ENCODE assay signal across 1 cellular context in the genomic region with DNA sequence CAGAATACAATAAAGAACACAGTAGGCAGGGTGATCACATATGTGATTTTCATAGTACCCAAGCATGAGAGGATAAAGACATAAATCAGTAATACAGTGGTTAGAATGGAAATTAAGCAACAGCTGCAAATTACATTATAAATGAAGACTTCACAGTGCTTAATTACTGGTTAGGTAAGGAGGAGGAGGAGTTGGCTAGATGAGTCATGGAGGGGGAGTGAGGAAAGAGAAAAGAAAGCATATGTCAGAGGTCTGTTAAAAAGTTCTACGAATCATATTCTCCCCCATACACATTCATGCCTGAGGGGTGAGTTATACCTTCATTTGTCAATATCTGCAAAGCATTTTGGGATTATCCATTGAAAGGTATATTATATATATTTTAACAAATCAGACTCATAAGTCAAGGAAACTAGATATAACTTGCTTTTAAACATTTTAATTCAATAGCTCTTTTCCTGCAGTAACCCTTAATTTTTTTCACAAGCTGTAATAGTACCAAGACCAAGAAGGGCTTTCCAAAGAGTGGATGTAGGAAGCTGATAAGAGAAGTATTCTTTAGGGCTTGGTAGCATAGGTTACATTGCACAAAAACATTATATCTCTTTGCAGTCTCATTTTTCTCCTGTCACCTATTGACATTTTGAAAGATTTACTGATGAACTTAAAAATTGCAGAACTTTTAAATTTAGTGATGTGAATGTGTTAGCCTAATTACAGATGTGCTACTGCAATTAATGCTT.
TF ChIP-seq lines count a peak whose summit lies in the region.

No MANE protein-coding gene starts in this region.

TF ChIP-seq in K562, 482 proteins besides CTCF, POLR2A, EP300 and RAD21 (continued from another document):
- TF ChIP-seq, protein P1, sequence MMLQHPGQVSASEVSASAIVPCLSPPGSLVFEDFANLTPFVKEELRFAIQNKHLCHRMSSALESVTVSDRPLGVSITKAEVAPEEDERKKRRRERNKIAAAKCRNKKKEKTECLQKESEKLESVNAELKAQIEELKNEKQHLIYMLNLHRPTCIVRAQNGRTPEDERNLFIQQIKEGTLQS (IDR thresholded peaks at IDR 0.05): peak; percentile 87
- TF ChIP-seq, protein P1 (CRISPR knock-in tag; conservative IDR thresholded peaks at IDR 0.05): no peak
- peak; percentile 19 for TF ChIP-seq FOS (IDR thresholded peaks at IDR 0.05; ENCODE audit: extremely low read depth, insufficient read length)
- TF ChIP-seq, protein P2, sequence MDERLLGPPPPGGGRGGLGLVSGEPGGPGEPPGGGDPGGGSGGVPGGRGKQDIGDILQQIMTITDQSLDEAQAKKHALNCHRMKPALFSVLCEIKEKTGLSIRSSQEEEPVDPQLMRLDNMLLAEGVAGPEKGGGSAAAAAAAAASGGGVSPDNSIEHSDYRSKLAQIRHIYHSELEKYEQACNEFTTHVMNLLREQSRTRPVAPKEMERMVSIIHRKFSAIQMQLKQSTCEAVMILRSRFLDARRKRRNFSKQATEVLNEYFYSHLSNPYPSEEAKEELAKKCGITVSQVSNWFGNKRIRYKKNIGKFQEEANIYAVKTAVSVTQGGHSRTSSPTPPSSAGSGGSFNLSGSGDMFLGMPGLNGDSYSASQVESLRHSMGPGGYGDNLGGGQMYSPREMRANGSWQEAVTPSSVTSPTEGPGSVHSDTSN (CRISPR knock-in tag; IDR thresholded peaks at IDR 0.05; ENCODE audit: low read depth): no peak
- TF ChIP-seq, protein P2 (tag; conservative IDR thresholded peaks at IDR 0.05; ENCODE audit: low read depth): peak; percentile 90
- peak; percentile 52 for TF ChIP-seq FOSL1 (tag; conservative IDR thresholded peaks at IDR 0.05)
- TF ChIP-seq SNIP1 (IDR thresholded peaks at IDR 0.05; ENCODE audit: low read depth): no peak
- TF ChIP-seq TCF3 (CRISPR knock-in tag; IDR thresholded peaks at IDR 0.05): peak; percentile 28; the same call in 1 of the 2 replicates
- TF ChIP-seq ZNF232 (CRISPR knock-in tag; IDR thresholded peaks at IDR 0.05): no peak
- no peak for TF ChIP-seq ZNF586 (CRISPR knock-in tag; conservative IDR thresholded peaks at IDR 0.05)
- TF ChIP-seq ZNF431 (CRISPR knock-in tag; IDR thresholded peaks at IDR 0.05): no peak
- TF ChIP-seq CEBPB (tag; IDR thresholded peaks at IDR 0.05): 0 out of 2 replicates have a peak, but pooled peaks have one; percentile 25
- TF ChIP-seq SMARCB1 (IDR thresholded peaks at IDR 0.05; ENCODE audit: insufficient read length, low read depth): peak; percentile 24
- TF ChIP-seq JUND (IDR thresholded peaks at IDR 0.05; ENCODE audit: borderline replicate concordance, low read depth, low read length): peak; percentile 91
- TF ChIP-seq JUND (tag; IDR thresholded peaks at IDR 0.05; ENCODE audit: borderline replicate concordance, low read depth, low read length): peak; percentile 84; the same call in 2 of the 3 replicates
- TF ChIP-seq GABPB1 (CRISPR knock-in tag; IDR thresholded peaks at IDR 0.05): no peak
- TF ChIP-seq EGR1 (conservative IDR thresholded peaks at IDR 0.05): peak; percentile 56
- no peak for TF ChIP-seq ZFPM2 (CRISPR knock-in tag; IDR thresholded peaks at IDR 0.05)
- TF ChIP-seq DPF2 (IDR thresholded peaks at IDR 0.05): peak; percentile 78
- TF ChIP-seq ARID1B (IDR thresholded peaks at IDR 0.05): peak; percentile 71
- TF ChIP-seq TAL1 (IDR thresholded peaks at IDR 0.05): peak; percentile 22; the same call in 1 of the 2 replicates
- peak; percentile 29 for TF ChIP-seq ZNF316 (IDR thresholded peaks at IDR 0.05)
- TF ChIP-seq CREM (IDR thresholded peaks at IDR 0.05; ENCODE audit: low read depth): peak; percentile 34; the same call in 1 of the 2 replicates
- peak; percentile 81 for TF ChIP-seq SMARCE1 (IDR thresholded peaks at IDR 0.05)
- TF ChIP-seq CBX8 (IDR thresholded peaks at IDR 0.05; ENCODE audit: borderline replicate concordance, extremely low read depth, low read depth, low read length, poor library complexity, severe bottlenecking): no peak
- TF ChIP-seq, protein P3, sequence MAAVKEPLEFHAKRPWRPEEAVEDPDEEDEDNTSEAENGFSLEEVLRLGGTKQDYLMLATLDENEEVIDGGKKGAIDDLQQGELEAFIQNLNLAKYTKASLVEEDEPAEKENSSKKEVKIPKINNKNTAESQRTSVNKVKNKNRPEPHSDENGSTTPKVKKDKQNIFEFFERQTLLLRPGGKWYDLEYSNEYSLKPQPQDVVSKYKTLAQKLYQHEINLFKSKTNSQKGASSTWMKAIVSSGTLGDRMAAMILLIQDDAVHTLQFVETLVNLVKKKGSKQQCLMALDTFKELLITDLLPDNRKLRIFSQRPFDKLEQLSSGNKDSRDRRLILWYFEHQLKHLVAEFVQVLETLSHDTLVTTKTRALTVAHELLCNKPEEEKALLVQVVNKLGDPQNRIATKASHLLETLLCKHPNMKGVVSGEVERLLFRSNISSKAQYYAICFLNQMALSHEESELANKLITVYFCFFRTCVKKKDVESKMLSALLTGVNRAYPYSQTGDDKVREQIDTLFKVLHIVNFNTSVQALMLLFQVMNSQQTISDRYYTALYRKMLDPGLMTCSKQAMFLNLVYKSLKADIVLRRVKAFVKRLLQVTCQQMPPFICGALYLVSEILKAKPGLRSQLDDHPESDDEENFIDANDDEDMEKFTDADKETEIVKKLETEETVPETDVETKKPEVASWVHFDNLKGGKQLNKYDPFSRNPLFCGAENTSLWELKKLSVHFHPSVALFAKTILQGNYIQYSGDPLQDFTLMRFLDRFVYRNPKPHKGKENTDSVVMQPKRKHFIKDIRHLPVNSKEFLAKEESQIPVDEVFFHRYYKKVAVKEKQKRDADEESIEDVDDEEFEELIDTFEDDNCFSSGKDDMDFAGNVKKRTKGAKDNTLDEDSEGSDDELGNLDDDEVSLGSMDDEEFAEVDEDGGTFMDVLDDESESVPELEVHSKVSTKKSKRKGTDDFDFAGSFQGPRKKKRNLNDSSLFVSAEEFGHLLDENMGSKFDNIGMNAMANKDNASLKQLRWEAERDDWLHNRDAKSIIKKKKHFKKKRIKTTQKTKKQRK (IDR thresholded peaks at IDR 0.05; ENCODE audit: borderline replicate concordance, low read depth, low read length): no peak
- TF ChIP-seq CHD1 (IDR thresholded peaks at IDR 0.05; ENCODE audit: low read length): no peak
- peak; percentile 23; the same call in 1 of the 2 replicates for TF ChIP-seq STAT5A (IDR thresholded peaks at IDR 0.05; ENCODE audit: borderline replicate concordance, low read length)
- TF ChIP-seq, protein P4, sequence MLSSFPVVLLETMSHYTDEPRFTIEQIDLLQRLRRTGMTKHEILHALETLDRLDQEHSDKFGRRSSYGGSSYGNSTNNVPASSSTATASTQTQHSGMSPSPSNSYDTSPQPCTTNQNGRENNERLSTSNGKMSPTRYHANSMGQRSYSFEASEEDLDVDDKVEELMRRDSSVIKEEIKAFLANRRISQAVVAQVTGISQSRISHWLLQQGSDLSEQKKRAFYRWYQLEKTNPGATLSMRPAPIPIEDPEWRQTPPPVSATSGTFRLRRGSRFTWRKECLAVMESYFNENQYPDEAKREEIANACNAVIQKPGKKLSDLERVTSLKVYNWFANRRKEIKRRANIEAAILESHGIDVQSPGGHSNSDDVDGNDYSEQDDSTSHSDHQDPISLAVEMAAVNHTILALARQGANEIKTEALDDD (IDR thresholded peaks at IDR 0.05): 0 out of 2 replicates have a peak, but pooled peaks have one; percentile 50
- TF ChIP-seq, protein P5, sequence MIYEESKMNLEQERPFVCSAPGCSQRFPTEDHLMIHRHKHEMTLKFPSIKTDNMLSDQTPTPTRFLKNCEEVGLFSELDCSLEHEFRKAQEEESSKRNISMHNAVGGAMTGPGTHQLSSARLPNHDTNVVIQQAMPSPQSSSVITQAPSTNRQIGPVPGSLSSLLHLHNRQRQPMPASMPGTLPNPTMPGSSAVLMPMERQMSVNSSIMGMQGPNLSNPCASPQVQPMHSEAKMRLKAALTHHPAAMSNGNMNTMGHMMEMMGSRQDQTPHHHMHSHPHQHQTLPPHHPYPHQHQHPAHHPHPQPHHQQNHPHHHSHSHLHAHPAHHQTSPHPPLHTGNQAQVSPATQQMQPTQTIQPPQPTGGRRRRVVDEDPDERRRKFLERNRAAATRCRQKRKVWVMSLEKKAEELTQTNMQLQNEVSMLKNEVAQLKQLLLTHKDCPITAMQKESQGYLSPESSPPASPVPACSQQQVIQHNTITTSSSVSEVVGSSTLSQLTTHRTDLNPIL (CRISPR knock-in tag; IDR thresholded peaks at IDR 0.05): no peak
- no peak for TF ChIP-seq KAT7 (CRISPR knock-in tag; IDR thresholded peaks at IDR 0.05; ENCODE audit: borderline replicate concordance)
- TF ChIP-seq, protein P6, sequence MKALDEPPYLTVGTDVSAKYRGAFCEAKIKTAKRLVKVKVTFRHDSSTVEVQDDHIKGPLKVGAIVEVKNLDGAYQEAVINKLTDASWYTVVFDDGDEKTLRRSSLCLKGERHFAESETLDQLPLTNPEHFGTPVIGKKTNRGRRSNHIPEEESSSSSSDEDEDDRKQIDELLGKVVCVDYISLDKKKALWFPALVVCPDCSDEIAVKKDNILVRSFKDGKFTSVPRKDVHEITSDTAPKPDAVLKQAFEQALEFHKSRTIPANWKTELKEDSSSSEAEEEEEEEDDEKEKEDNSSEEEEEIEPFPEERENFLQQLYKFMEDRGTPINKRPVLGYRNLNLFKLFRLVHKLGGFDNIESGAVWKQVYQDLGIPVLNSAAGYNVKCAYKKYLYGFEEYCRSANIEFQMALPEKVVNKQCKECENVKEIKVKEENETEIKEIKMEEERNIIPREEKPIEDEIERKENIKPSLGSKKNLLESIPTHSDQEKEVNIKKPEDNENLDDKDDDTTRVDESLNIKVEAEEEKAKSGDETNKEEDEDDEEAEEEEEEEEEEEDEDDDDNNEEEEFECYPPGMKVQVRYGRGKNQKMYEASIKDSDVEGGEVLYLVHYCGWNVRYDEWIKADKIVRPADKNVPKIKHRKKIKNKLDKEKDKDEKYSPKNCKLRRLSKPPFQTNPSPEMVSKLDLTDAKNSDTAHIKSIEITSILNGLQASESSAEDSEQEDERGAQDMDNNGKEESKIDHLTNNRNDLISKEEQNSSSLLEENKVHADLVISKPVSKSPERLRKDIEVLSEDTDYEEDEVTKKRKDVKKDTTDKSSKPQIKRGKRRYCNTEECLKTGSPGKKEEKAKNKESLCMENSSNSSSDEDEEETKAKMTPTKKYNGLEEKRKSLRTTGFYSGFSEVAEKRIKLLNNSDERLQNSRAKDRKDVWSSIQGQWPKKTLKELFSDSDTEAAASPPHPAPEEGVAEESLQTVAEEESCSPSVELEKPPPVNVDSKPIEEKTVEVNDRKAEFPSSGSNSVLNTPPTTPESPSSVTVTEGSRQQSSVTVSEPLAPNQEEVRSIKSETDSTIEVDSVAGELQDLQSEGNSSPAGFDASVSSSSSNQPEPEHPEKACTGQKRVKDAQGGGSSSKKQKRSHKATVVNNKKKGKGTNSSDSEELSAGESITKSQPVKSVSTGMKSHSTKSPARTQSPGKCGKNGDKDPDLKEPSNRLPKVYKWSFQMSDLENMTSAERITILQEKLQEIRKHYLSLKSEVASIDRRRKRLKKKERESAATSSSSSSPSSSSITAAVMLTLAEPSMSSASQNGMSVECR (CRISPR knock-in tag; IDR thresholded peaks at IDR 0.05): no peak
- TF ChIP-seq, protein P7, sequence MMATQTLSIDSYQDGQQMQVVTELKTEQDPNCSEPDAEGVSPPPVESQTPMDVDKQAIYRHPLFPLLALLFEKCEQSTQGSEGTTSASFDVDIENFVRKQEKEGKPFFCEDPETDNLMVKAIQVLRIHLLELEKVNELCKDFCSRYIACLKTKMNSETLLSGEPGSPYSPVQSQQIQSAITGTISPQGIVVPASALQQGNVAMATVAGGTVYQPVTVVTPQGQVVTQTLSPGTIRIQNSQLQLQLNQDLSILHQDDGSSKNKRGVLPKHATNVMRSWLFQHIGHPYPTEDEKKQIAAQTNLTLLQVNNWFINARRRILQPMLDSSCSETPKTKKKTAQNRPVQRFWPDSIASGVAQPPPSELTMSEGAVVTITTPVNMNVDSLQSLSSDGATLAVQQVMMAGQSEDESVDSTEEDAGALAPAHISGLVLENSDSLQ (IDR thresholded peaks at IDR 0.05): peak; percentile 82
- TF ChIP-seq CEBPG (CRISPR knock-in tag; IDR thresholded peaks at IDR 0.05): no peak
- peak; percentile 16 to 74; a peak in 3 of 4 replicates for TF ChIP-seq CEBPG (tag; conservative IDR thresholded peaks at IDR 0.05 in 1 of 2, IDR thresholded peaks at IDR 0.05 in 1 of 2)
- peak; percentile 45; the same call in 1 of the 2 replicates for TF ChIP-seq RFX1 (IDR thresholded peaks at IDR 0.05)
- TF ChIP-seq, protein P8, sequence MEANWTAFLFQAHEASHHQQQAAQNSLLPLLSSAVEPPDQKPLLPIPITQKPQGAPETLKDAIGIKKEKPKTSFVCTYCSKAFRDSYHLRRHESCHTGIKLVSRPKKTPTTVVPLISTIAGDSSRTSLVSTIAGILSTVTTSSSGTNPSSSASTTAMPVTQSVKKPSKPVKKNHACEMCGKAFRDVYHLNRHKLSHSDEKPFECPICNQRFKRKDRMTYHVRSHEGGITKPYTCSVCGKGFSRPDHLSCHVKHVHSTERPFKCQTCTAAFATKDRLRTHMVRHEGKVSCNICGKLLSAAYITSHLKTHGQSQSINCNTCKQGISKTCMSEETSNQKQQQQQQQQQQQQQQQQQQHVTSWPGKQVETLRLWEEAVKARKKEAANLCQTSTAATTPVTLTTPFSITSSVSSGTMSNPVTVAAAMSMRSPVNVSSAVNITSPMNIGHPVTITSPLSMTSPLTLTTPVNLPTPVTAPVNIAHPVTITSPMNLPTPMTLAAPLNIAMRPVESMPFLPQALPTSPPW (CRISPR knock-in tag; IDR thresholded peaks at IDR 0.05): peak; percentile 21; the same call in 1 of the 2 replicates
- TF ChIP-seq TEAD4 (IDR thresholded peaks at IDR 0.05; ENCODE audit: low read length): peak; percentile 35; the same call in 1 of the 2 replicates
- TF ChIP-seq TEAD4 (CRISPR knock-in tag; IDR thresholded peaks at IDR 0.05; ENCODE audit: borderline replicate concordance): no peak
- TF ChIP-seq, protein P9, sequence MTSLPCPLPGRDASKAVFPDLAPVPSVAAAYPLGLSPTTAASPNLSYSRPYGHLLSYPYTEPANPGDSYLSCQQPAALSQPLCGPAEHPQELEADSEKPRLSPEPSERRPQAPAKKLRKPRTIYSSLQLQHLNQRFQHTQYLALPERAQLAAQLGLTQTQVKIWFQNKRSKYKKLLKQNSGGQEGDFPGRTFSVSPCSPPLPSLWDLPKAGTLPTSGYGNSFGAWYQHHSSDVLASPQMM (CRISPR knock-in tag; IDR thresholded peaks at IDR 0.05): no peak
- 0 out of 2 replicates have a peak, but pooled peaks have one; percentile 17 for TF ChIP-seq CC2D1A (IDR thresholded peaks at IDR 0.05)
- peak; percentile 75 for TF ChIP-seq SMARCA4 (IDR thresholded peaks at IDR 0.05)
- peak; percentile 96 for TF ChIP-seq MEIS2 (IDR thresholded peaks at IDR 0.05; ENCODE audit: partially characterized antibody)
